ENCODE assay signal across 16 cellular contexts in genomic region chr13:100275746-100276145, GRCh38.
"Had no signal": no experiment of that assay in that cellular context is flagged by ENCODE, and none has a peak within 500 bp of the region (broad histone marks: within the 10 kb centered on the region; RNA-seq: fewer than 3 reads in every experiment).

No MANE protein-coding gene starts in this region.

- H3K36me3 ChIP-seq: cardiac muscle cell had no signal

- H3K4me3 Mint-ChIP-seq: activated naive CD8-positive, alpha-beta T cell treated with anti-CD3 and anti-CD28 coated beads for 36 hours; activated T-cell treated with anti-CD3 and anti-CD28 coated beads, Interleukin-2, amount 50 U/mL, for 4 hours; neural crest cell; T-helper 2 cell treated with Interferon-gamma antibody and Interleukin-4, amounts not matched to agents 5 μg/mL and 100 μg/mL, for 36 hours had no signal

- H3K4me3 ChIP-seq: cardiac muscle cell, heart right ventricle, pancreas, uterus had no signal

- H3K27ac Mint-ChIP-seq: activated naive CD8-positive, alpha-beta T cell treated with anti-CD3 and anti-CD28 coated beads for 36 hours; T-helper 2 cell treated with Interferon-gamma antibody and Interleukin-4, amounts not matched to agents 5 μg/mL and 100 μg/mL, for 36 hours had no signal

- DNase-seq: activated CD4-positive, alpha-beta T cell treated with anti-CD3 and anti-CD28 coated beads, Interleukin-2, amount 50 U/mL, for 48 hours; activated CD4-positive, CD25-positive, alpha-beta regulatory T cell treated with anti-CD3 and anti-CD28 coated beads, Interleukin-2, amount 50 U/mL, for 72 hours; activated gamma-delta T cell; activated naive CD8-positive, alpha-beta T cell treated with anti-CD3 and anti-CD28 coated beads for 36 hours; activated T-cell treated with anti-CD3 and anti-CD28 coated beads, Interleukin-2, amount 50 U/mL, for 4 hours; aorta; heart right ventricle; kidney; left ventricle myocardium superior; pancreas; retina; stimulated activated CD4-positive, alpha-beta T cell treated with anti-CD3 and anti-CD28 coated beads, Interleukin-15, amount 100 ng/mL, for 24 hours; uterus had no signal

- H3K27ac ChIP-seq: cardiac muscle cell, heart right ventricle, pancreas, uterus had no signal

- H3K4me1 Mint-ChIP-seq: activated naive CD8-positive, alpha-beta T cell treated with anti-CD3 and anti-CD28 coated beads for 36 hours; neural crest cell had no signal

- H3K27me3 Mint-ChIP-seq: activated naive CD8-positive, alpha-beta T cell treated with anti-CD3 and anti-CD28 coated beads for 36 hours had no signal

- H3K4me1 ChIP-seq: heart right ventricle, pancreas, uterus had no signal

- ATAC-seq: activated T-cell treated with anti-CD3 and anti-CD28 coated beads, Interleukin-2, amount 50 U/mL, for 4 hours; heart right ventricle; left ventricle myocardium superior; pancreas had no signal

- H3K9me3 ChIP-seq: heart right ventricle, pancreas, uterus had no signal

- H3K9me3 Mint-ChIP-seq: activated naive CD8-positive, alpha-beta T cell treated with anti-CD3 and anti-CD28 coated beads for 36 hours; activated T-cell treated with anti-CD3 and anti-CD28 coated beads, Interleukin-2, amount 50 U/mL, for 4 hours; neural crest cell; T-helper 2 cell treated with Interferon-gamma antibody and Interleukin-4, amounts not matched to agents 5 μg/mL and 100 μg/mL, for 36 hours had no signal

- H3K27me3 ChIP-seq: cardiac muscle cell, heart right ventricle, pancreas, uterus had no signal
